Comparison of ENCODE assay signal across 8 cellular contexts in genomic region chr20:41011551-41012067, GRCh38. TPM values are rescaled to one million over a fixed set of nuclear protein-coding genes. Genes with fewer than 3 reads are reported as not detected.
DNase-seq lines count a peak whose midpoint lies in the region; ATAC-seq and TF ChIP-seq lines count a peak whose summit lies in the region.

No MANE protein-coding gene starts in this region.

- H3K27me3 ChIP-seq in KMS-11 (ENCODE audit: insufficient read depth, low read depth) (no peaks in the 10 kb centered on the region), left lung (no peaks in the 10 kb centered on the region), BE2C (no peaks in the 10 kb centered on the region)

- H3K4me3 ChIP-seq in KMS-11 (IDR thresholded peaks at IDR 0.05; ENCODE audit: insufficient read depth, low read depth, low read length) (no peak overlapping the region), left lung (no peak overlapping the region), BE2C (ENCODE audit: low read depth, low read length) (no peak overlapping the region)

- H3K27ac ChIP-seq in KMS-11, result peak overlapping the region; percentile 75
- peak overlapping the region; percentile 57 to 75 for H3K27ac ChIP-seq in left lung

- peak overlapping the region; percentile 90 for H3K4me2 ChIP-seq in KMS-11

- intact Hi-C loops in left lung (cut with DNase I), result no loop called here
- intact Hi-C loops in posterior cingulate gyrus (cut with DNase I), result no loop called here

- H4K20me1 ChIP-seq in KMS-11 (ENCODE audit: insufficient read depth), result no peaks in the 10 kb centered on the region

- H2AFZ ChIP-seq in KMS-11 (ENCODE audit: low read depth), result peak overlapping the region; percentile 12; the same call in 1 of the 2 replicates

- peaks cover 29% of the 10 kb centered on the region for H3K4me1 Mint-ChIP-seq in osteocyte (ENCODE audit: unreplicated experiment)

- no peak overlapping the region for H3K27ac Mint-ChIP-seq in osteocyte (ENCODE audit: unreplicated experiment)

- H3K4me3 Mint-ChIP-seq in osteocyte (ENCODE audit: unreplicated experiment), result no peak overlapping the region

- no peaks in the 10 kb centered on the region for H3K27me3 Mint-ChIP-seq in osteocyte (ENCODE audit: unreplicated experiment)

- H3K9me3 Mint-ChIP-seq in osteocyte (ENCODE audit: unreplicated experiment), result no peaks in the 10 kb centered on the region

- no peaks in the 10 kb centered on the region for H3K79me2 ChIP-seq in KMS-11 (ENCODE audit: insufficient read depth, low read depth)

- DNase-seq in left lung (peak in 1 of 2 donors; percentile 59), posterior cingulate gyrus (no peak), BE2C (no peak), osteocyte (ENCODE audit: extremely low spot score, unreplicated experiment) (no peak), NCI-H82 treated with DMSO at 0.1 percent for 48 hours (lab: John Stamatoyannopoulos, UW; ENCODE audit: unreplicated experiment) (no peak)

- ATAC-seq in GM18511 (IDR thresholded peaks at IDR 0.05; ENCODE audit: unreplicated experiment) (peak; percentile 92), GM21723 (IDR thresholded peaks at IDR 0.05; ENCODE audit: unreplicated experiment) (peak; percentile 93), left lung (peak; percentile 84)

- H3K36me3 Mint-ChIP-seq in osteocyte (ENCODE audit: unreplicated experiment), result no peaks in the 10 kb centered on the region

- H3K9me3 ChIP-seq in left lung, result no peaks in the 10 kb centered on the region
- no peaks in the 10 kb centered on the region for H3K9me3 ChIP-seq in BE2C

- H3K36me3 ChIP-seq in KMS-11 (ENCODE audit: insufficient read depth) (no peaks in the 10 kb centered on the region), left lung (no peaks in the 10 kb centered on the region), BE2C (no peaks in the 10 kb centered on the region)

- H3K4me1 ChIP-seq in KMS-11 (ENCODE audit: low read depth, poor library complexity, severe bottlenecking) (peaks cover 86% of the 10 kb centered on the region), left lung (peaks cover 19 to 33% of the 10 kb centered on the region in 2 donors), BE2C (no peaks in the 10 kb centered on the region; the same call in 1 of the 2 replicates)

- H3K9ac ChIP-seq in KMS-11, result peak overlapping the region; percentile 2; the same call in 1 of the 2 replicates

- no peak for TF ChIP-seq CTCF in KMS-11 (conservative IDR thresholded peaks at IDR 0.05; ENCODE audit: low read depth, low read length)
- TF ChIP-seq CTCF in left lung (IDR thresholded peaks at IDR 0.05), result no peak
- no peak for TF ChIP-seq CTCF in BE2C (IDR thresholded peaks at IDR 0.05; ENCODE audit: low read depth, low read length)
- TF ChIP-seq CTCF in osteocyte (IDR thresholded peaks at IDR 0.05), result no peak

RNA-seq across cellular contexts. Expression of gene TOP1, which starts 17.0 kb away (rescaled TPM):
- total RNA-seq in left lung, result 10 to 100 TPM; 68.0 to 69.5 TPM
- 60.2 TPM for polyA plus RNA-seq in BE2C (2012; ENCODE audit: insufficient read depth, insufficient read length, low read depth)
- total RNA-seq in osteocyte, result 50.2 and 51.1 TPM in 2 replicates
